Comparison of ENCODE assay signal across 8 cellular contexts in genomic region chr6:134347916-134348805, GRCh38. TPM values are rescaled to one million over a fixed set of nuclear protein-coding genes. Genes with fewer than 3 reads are reported as not detected.
DNase-seq lines count a peak whose midpoint lies in the region; ATAC-seq and TF ChIP-seq lines count a peak whose summit lies in the region.

No MANE protein-coding gene starts in this region.

- DNase-seq in Daoy (ENCODE audit: low read depth) (peak; percentile 90), T1000 (lab: John Stamatoyannopoulos, UW) (peak; percentile 81), fibroblast of the aortic adventitia (ENCODE audit: low read depth) (peak; percentile 93), pons (ENCODE audit: low spot score) (peak; percentile 56), glutamatergic neuron (no peak), NCI-H2196 (lab: John Stamatoyannopoulos, UW; ENCODE audit: unreplicated experiment) (no peak), MV-4-11 (lab: John Stamatoyannopoulos, UW) (no peak)

- no peaks in the 10 kb centered on the region for H3K36me3 Mint-ChIP-seq in glutamatergic neuron (ENCODE audit: unreplicated experiment)

- no peak overlapping the region for H3K27ac Mint-ChIP-seq in glutamatergic neuron (ENCODE audit: unreplicated experiment)

- H3K4me3 ChIP-seq in fibroblast of the aortic adventitia (ENCODE audit: low read depth, low read length): no peak overlapping the region

- H3K4me1 Mint-ChIP-seq in glutamatergic neuron (ENCODE audit: low read depth, unreplicated experiment): no peaks in the 10 kb centered on the region

- TF ChIP-seq CTCF in fibroblast of the aortic adventitia (IDR thresholded peaks at IDR 0.05; ENCODE audit: insufficient read depth, low read length): no peak
- no peak for TF ChIP-seq CTCF in glutamatergic neuron (IDR thresholded peaks at IDR 0.05; ENCODE audit: partially characterized antibody, unreplicated experiment)

- no peaks in the 10 kb centered on the region for H3K9me3 Mint-ChIP-seq in glutamatergic neuron (ENCODE audit: unreplicated experiment)

- H3K27me3 Mint-ChIP-seq in glutamatergic neuron (ENCODE audit: unreplicated experiment): peaks cover 4% of the 10 kb centered on the region

- no peak for ATAC-seq in GM19023 (IDR thresholded peaks at IDR 0.05; ENCODE audit: unreplicated experiment)

- H3K4me3 Mint-ChIP-seq in glutamatergic neuron (ENCODE audit: unreplicated experiment): no peak overlapping the region

RNA-seq across cellular contexts. Expression of gene SGK1, which starts 30.2 kb away (rescaled TPM):
- total RNA-seq in Daoy (2014; rRNA removed; shearing (Covaris generic)): 40.9 and 41.1 TPM in 2 replicates
- total RNA-seq in fibroblast of the aortic adventitia (ENCODE audit: low replicate concordance): 63.2 and 871 TPM in 2 replicates
- 6.3 TPM for total RNA-seq in glutamatergic neuron (ENCODE audit: unreplicated experiment)

Comparison
In these comparisons a context has a peak if more than half of its experiments do, and no peak if none do; other contexts are left out.
1. DNase-seq: peak in Daoy (single experiment), T1000 (single experiment), fibroblast of the aortic adventitia (single experiment) and pons (single experiment); none in glutamatergic neuron (single experiment), NCI-H2196 (single experiment) and MV-4-11 (single experiment).